ENCODE assay signal across 20 cellular contexts in genomic region chr4:185520119-185520518, GRCh38. TPM values are rescaled to one million over a fixed set of nuclear protein-coding genes. Genes with fewer than 3 reads are reported as not detected.
A peak's percentile ranks its signal among the peaks of the same experiment; 100 is the strongest.
DNase-seq lines count a peak whose midpoint lies in the region; ATAC-seq, FAIRE-seq and TF ChIP-seq lines count a peak whose summit lies in the region.
"Had no signal": no experiment of that assay in that cellular context is flagged by ENCODE, and none has a peak within 500 bp of the region (broad histone marks: within the 10 kb centered on the region; RNA-seq: fewer than 3 reads in every experiment).

No MANE protein-coding gene starts in this region.

- H3K36me3 ChIP-seq in esophagus muscularis mucosa (peaks cover 10 to 64% (median 47%) of the 10 kb centered on the region in 4 donors), hepatocyte (replicated peaks; ENCODE audit: insufficient read depth, low read depth) (no peaks in the 10 kb centered on the region), sigmoid colon (peaks cover 0 to 65% (median 13%) of the 10 kb centered on the region in 4 donors), MM.1S (replicated peaks; ENCODE audit: insufficient read depth, low read length) (peaks cover 8% of the 10 kb centered on the region; the same call in 1 of the 2 replicates), kidney (ENCODE audit: control insufficient read depth in 1 of 2, insufficient read depth in 2 of 2, low read length in 2 of 2) (no peaks in the 10 kb centered on the region)

- H3K27ac ChIP-seq in esophagus muscularis mucosa (replicated peaks in 1 of 4): peak overlapping the region; percentile 48 to 72 (median 62)
- no peak overlapping the region for H3K27ac ChIP-seq in hepatocyte
- H3K27ac ChIP-seq in sigmoid colon: peak overlapping the region; percentile 12 to 59 (median 37)
- no peak overlapping the region for H3K27ac ChIP-seq in MM.1S (ENCODE audit: low read length)
- no peak overlapping the region for H3K27ac ChIP-seq in kidney (ENCODE audit: low read depth in 2 of 2, low read length in 2 of 2)
- H3K27ac ChIP-seq: C4-2B, SK-N-MC had no signal

- H3K27me3 ChIP-seq in esophagus muscularis mucosa: no peaks in the 10 kb centered on the region
- no peaks in the 10 kb centered on the region for H3K27me3 ChIP-seq in hepatocyte
- no peaks in the 10 kb centered on the region for H3K27me3 ChIP-seq in sigmoid colon
- H3K27me3 ChIP-seq in MM.1S (replicated peaks; ENCODE audit: insufficient read depth, low read length): no peaks in the 10 kb centered on the region

- no peak overlapping the region for H3K4me2 ChIP-seq in hepatocyte
- no peak overlapping the region for H3K4me2 ChIP-seq in MM.1S (ENCODE audit: low read depth, low read length)

- peaks cover 10 to 66% (median 55%) of the 10 kb centered on the region in 4 donors for H3K4me1 ChIP-seq in esophagus muscularis mucosa
- no peaks in the 10 kb centered on the region for H3K4me1 ChIP-seq in hepatocyte (ENCODE audit: insufficient read depth)
- H3K4me1 ChIP-seq in sigmoid colon: peaks cover 0 to 12% (median 3%) of the 10 kb centered on the region in 4 donors
- H3K4me1 ChIP-seq in MM.1S (ENCODE audit: low read length): no peaks in the 10 kb centered on the region
- H3K4me1 ChIP-seq in kidney (ENCODE audit: control insufficient read depth in 1 of 2, insufficient read depth in 1 of 2, low read depth in 1 of 2, low read length in 2 of 2): no peaks in the 10 kb centered on the region

- peak; percentile 70 for DNase-seq in NCI-H226
- no peak for DNase-seq in esophagus muscularis mucosa (ENCODE audit: extremely low spot score)
- peak; percentile 36 for DNase-seq in hepatocyte (ENCODE audit: low spot score)
- DNase-seq in sigmoid colon: no peak
- no peak for DNase-seq in MM.1S
- no peak for DNase-seq in COLO668 (lab: John Stamatoyannopoulos, UW; ENCODE audit: unreplicated experiment)
- no peak for DNase-seq in kidney
- DNase-seq: activated T-cell treated with anti-CD3 and anti-CD28 coated beads, Interleukin-2, amount 50 U/mL, for 72 hours; erythroblast; H7; islet precursor cell; mesendoderm; NCI-H1417 treated with DMSO at 0.1 percent for 48 hours; nephron progenitor cell; stimulated activated CD4-positive, alpha-beta T cell treated with anti-CD3 and anti-CD28 coated beads, Interleukin-15, amount 100 ng/mL, for 24 hours had no signal

- no peak for ATAC-seq in GM18505 (IDR thresholded peaks at IDR 0.05; ENCODE audit: unreplicated experiment)
- ATAC-seq: activated T-cell treated with anti-CD3 and anti-CD28 coated beads, Interleukin-2, amount 50 U/mL, for 72 hours had no signal

- H2AFZ ChIP-seq in hepatocyte (no peak overlapping the region), MM.1S (ENCODE audit: low read length) (no peak overlapping the region)

- no peak for TF ChIP-seq POLR2A in esophagus muscularis mucosa (IDR thresholded peaks at IDR 0.05; ENCODE audit: low read depth)
- TF ChIP-seq POLR2A in sigmoid colon (IDR thresholded peaks at IDR 0.05): no peak
- no peak for TF ChIP-seq POLR2A in GM18505 (IDR thresholded peaks at IDR 0.05; ENCODE audit: borderline replicate concordance, extremely low read depth, insufficient read depth, insufficient read length)

- no peak overlapping the region for H3K4me3 ChIP-seq in esophagus muscularis mucosa
- no peak overlapping the region for H3K4me3 ChIP-seq in hepatocyte
- no peak overlapping the region for H3K4me3 ChIP-seq in sigmoid colon
- H3K4me3 ChIP-seq in MM.1S (ENCODE audit: low read length): no peak overlapping the region
- H3K4me3 ChIP-seq in kidney (ENCODE audit: low read length in 2 of 2): no peak overlapping the region
- H3K4me3 ChIP-seq: SK-N-MC had no signal

- no peak overlapping the region for H3K9ac ChIP-seq in MM.1S (ENCODE audit: low read length)
- no peak overlapping the region for H3K9ac ChIP-seq in kidney (ENCODE audit: low read length in 2 of 2)

- no peaks in the 10 kb centered on the region for H3K9me3 ChIP-seq in esophagus muscularis mucosa
- no peaks in the 10 kb centered on the region for H3K9me3 ChIP-seq in hepatocyte (ENCODE audit: low read depth)
- H3K9me3 ChIP-seq in sigmoid colon: no peaks in the 10 kb centered on the region
- no peaks in the 10 kb centered on the region for H3K9me3 ChIP-seq in MM.1S (replicated peaks; ENCODE audit: insufficient read depth, low read length)
- no peaks in the 10 kb centered on the region for H3K9me3 ChIP-seq in kidney (ENCODE audit: control insufficient read depth in 1 of 2, low read length in 2 of 2)

- TF ChIP-seq EP300 in esophagus muscularis mucosa (IDR thresholded peaks at IDR 0.05): no peak
- TF ChIP-seq EP300 in sigmoid colon (IDR thresholded peaks at IDR 0.05): no peak

- no peak for FAIRE-seq in kidney (lab: Jason Lieb, UNC)
- FAIRE-seq: bronchial epithelial cell, G401.6 had no signal

- intact Hi-C loops in esophagus muscularis mucosa (cut with DNase I) (no loop called here), sigmoid colon (cut with DNase I) (no loop called here), kidney (cut with DNase I) (no loop called here)

- no peaks in the 10 kb centered on the region for H3K79me2 ChIP-seq in hepatocyte
- no peaks in the 10 kb centered on the region for H3K79me2 ChIP-seq in MM.1S (ENCODE audit: low read length)

- TF ChIP-seq CTCF in esophagus muscularis mucosa (IDR thresholded peaks at IDR 0.05) (no peak), hepatocyte (IDR thresholded peaks at IDR 0.05; ENCODE audit: poor library complexity) (no peak), sigmoid colon (IDR thresholded peaks at IDR 0.05) (no peak), MM.1S (IDR thresholded peaks at IDR 0.05; ENCODE audit: low read length) (no peak), kidney (IDR thresholded peaks at IDR 0.05; ENCODE audit: borderline replicate concordance, extremely low read depth, insufficient read depth) (no peak)

- 48% methylated on average over 4 of the region's 4 CpGs for WGBS in esophagus muscularis mucosa
- WGBS in hepatocyte (ENCODE audit: low lambda C conversion rate, missing lambda C conversion rate): 51% methylated on average over 4 of the region's 4 CpGs
- WGBS in sigmoid colon, 2 donors: 84 to 89% methylated on average over 4 of the region's 4 CpGs

- no peaks in the 10 kb centered on the region for H3F3A ChIP-seq in MM.1S (ENCODE audit: insufficient read depth, low read length)

- H4K20me1 ChIP-seq in hepatocyte (ENCODE audit: insufficient read depth, poor library complexity, severe bottlenecking) (no peaks in the 10 kb centered on the region), MM.1S (ENCODE audit: insufficient read depth, low read length) (no peaks in the 10 kb centered on the region)

- H3K9me2 ChIP-seq in hepatocyte (replicated peaks; ENCODE audit: insufficient read depth): no peaks in the 10 kb centered on the region
- H3K9me2 ChIP-seq in MM.1S (replicated peaks; ENCODE audit: insufficient read depth, low read length): no peaks in the 10 kb centered on the region

RNA-seq across cellular contexts. Expression of gene PDLIM3, which starts 15.2 kb away (rescaled TPM):
- total RNA-seq in esophagus muscularis mucosa (1,000 to 10,000 TPM; 1,279 to 2,098 (median 1,627) TPM), hepatocyte (26.4 and 29.3 TPM in 2 replicates), sigmoid colon (100 to 1,000 TPM; 568 to 907 (median 820) TPM), kidney (19.6 TPM)
- polyA plus RNA-seq in hepatocyte (10.0 and 13.8 TPM in 2 replicates), sigmoid colon (10 to 100 TPM in 2 of 3 donors, 1 to 10 TPM in 1; 7.9 to 24.5 (median 17.4) TPM), kidney (ENCODE audit: insufficient read depth, low read depth, low replicate concordance) (10.8 TPM)

RNA-seq across cellular contexts. Expression of gene CCDC110, which starts 48.6 kb away (rescaled TPM):
- total RNA-seq in esophagus muscularis mucosa (1 to 10 TPM; 2.9 to 6.3 (median 4.4) TPM), hepatocyte (0.73 and 3.0 TPM in 2 replicates), sigmoid colon (1 to 10 TPM; 1.6 to 9.3 (median 7.2) TPM), kidney (4.5 TPM)
- polyA plus RNA-seq in hepatocyte (0.16 and 1.8 TPM in 2 replicates), sigmoid colon (1 to 10 TPM in 1 of 3 donors, under 1 TPM in 2; 0.69 to 1.2 (median 0.82) TPM), kidney (ENCODE audit: insufficient read depth, low read depth, low replicate concordance) (2.2 TPM)

Comparison
In these comparisons a context has a peak if more than half of its experiments do, and no peak if none do; other contexts are left out.
1. DNase-seq: peak in NCI-H226 (single experiment) and hepatocyte (single experiment); none in esophagus muscularis mucosa (single experiment), sigmoid colon (single experiment), MM.1S (single experiment), COLO668 (single experiment) and kidney (single experiment).
2. H3K27ac ChIP-seq: peak in esophagus muscularis mucosa (4 of 4) and sigmoid colon (4 of 4); none in hepatocyte (single experiment), MM.1S (single experiment) and kidney (0 of 2).
3. RNA of gene PDLIM3, which starts 15.2 kb away (total RNA-seq): 1,279 to 2,098 TPM in esophagus muscularis mucosa and 568 to 907 TPM in sigmoid colon; 26.4 to 29.3 TPM in hepatocyte and 19.6 TPM in kidney (single experiment); every median in the first group is over 10 times any median in the second.